Comparison of ENCODE assay signal across 34 cellular contexts in the genomic region with DNA sequence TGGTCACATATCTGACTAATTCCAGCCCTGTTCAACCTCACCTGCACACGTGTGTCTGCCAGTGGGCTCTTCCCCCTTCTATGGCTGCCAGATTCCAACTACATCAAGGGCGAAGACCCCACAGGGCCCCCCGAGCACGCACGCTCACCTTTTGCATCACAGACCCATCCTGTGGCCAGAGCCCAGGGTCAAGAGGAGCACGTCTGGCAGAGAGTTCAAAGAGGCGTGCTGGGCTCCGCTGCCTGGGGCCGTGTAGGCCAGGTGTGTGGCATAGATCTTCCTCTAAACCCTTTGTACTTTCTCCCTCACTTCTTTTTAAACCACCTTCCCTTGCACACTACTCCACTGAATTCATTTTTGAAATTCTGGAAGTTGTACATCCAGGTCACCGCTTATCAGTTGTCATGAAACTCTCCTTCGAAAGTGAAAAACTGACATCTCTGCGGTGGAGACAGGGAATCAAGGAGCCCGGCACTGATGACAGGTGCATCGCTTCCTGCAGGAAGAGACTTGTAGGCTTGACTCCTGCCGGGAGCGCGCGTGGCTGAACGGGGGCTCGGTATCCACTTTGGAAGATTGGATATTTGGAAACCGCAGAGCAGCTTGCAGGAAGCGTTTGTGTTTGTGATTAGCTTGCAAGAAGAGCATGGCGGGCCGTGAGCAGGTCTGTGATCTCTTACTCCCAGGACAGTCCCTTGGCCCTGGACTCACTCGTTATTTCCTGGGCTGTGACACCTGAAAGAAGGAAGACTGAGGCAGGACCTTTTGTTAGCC.
"Had no signal": no experiment of that assay in that cellular context is flagged by ENCODE, and none has a peak within 500 bp of the region (broad histone marks: within the 10 kb centered on the region; RNA-seq: fewer than 3 reads in every experiment).

No MANE protein-coding gene starts in this region.

- H3K27ac Mint-ChIP-seq: activated B cell treated with CpG ODN at 0.5 μM for 24 hours; activated CD8-positive, alpha-beta T cell treated with anti-CD3 and anti-CD28 coated beads for 36 hours; activated naive CD4-positive, alpha-beta T cell treated with anti-CD3 and anti-CD28 coated beads for 36 hours; activated naive CD4-positive, alpha-beta T cell treated with anti-CD3 and anti-CD28 coated beads, Interleukin-2, amount 50 U/mL, for 24 hours; activated naive CD8-positive, alpha-beta T cell treated with anti-CD3 and anti-CD28 coated beads for 36 hours; activated naive CD8-positive, alpha-beta T cell treated with anti-CD3 and anti-CD28 coated beads, Interleukin-2, amount 50 U/mL, for 24 hours; activated T-helper 17 cell treated with anti-CD3 and anti-CD28 coated beads, Interleukin-2, amount 50 U/mL, for 72 hours; T-helper 17 cell; T-helper 2 cell treated with Interferon-gamma antibody and Interleukin-4, amounts not matched to agents 5 μg/mL and 100 μg/mL, for 36 hours had no signal

- ATAC-seq: activated CD4-positive, CD25-positive, alpha-beta regulatory T cell treated with anti-CD3 and anti-CD28 coated beads, Interleukin-2, amount 50 U/mL, for 24 hours; activated CD8-positive, alpha-beta T cell treated with anti-CD3 and anti-CD28 coated beads for 36 hours; activated naive CD8-positive, alpha-beta T cell treated with anti-CD3 and anti-CD28 coated beads, Interleukin-2, amount 50 U/mL, for 24 hours; activated T-cell treated with anti-CD3 and anti-CD28 coated beads, Interleukin-2, amount 50 U/mL, for 4 hours; activated T-helper 17 cell treated with anti-CD3 and anti-CD28 coated beads, Interleukin-2, amount 50 U/mL, for 72 hours; body of pancreas; T-helper 17 cell had no signal

- H3K27me3 Mint-ChIP-seq: activated B cell treated with CpG ODN at 0.5 μM for 24 hours; activated CD8-positive, alpha-beta T cell treated with anti-CD3 and anti-CD28 coated beads for 36 hours; activated naive CD4-positive, alpha-beta T cell treated with anti-CD3 and anti-CD28 coated beads, Interleukin-2, amount 50 U/mL, for 24 hours; activated naive CD8-positive, alpha-beta T cell treated with anti-CD3 and anti-CD28 coated beads for 36 hours; activated naive CD8-positive, alpha-beta T cell treated with anti-CD3 and anti-CD28 coated beads, Interleukin-2, amount 50 U/mL, for 24 hours; activated T-helper 17 cell treated with anti-CD3 and anti-CD28 coated beads, Interleukin-2, amount 50 U/mL, for 72 hours had no signal

- H3K4me3 Mint-ChIP-seq: activated B cell treated with CpG ODN at 0.5 μM for 24 hours; activated CD8-positive, alpha-beta T cell treated with anti-CD3 and anti-CD28 coated beads for 36 hours; activated naive CD4-positive, alpha-beta T cell treated with anti-CD3 and anti-CD28 coated beads for 36 hours; activated naive CD4-positive, alpha-beta T cell treated with anti-CD3 and anti-CD28 coated beads, Interleukin-2, amount 50 U/mL, for 24 hours; activated naive CD8-positive, alpha-beta T cell treated with anti-CD3 and anti-CD28 coated beads for 36 hours; activated naive CD8-positive, alpha-beta T cell treated with anti-CD3 and anti-CD28 coated beads, Interleukin-2, amount 50 U/mL, for 24 hours; activated T-cell treated with anti-CD3 and anti-CD28 coated beads, Interleukin-2, amount 50 U/mL, for 4 hours; activated T-helper 17 cell treated with anti-CD3 and anti-CD28 coated beads, Interleukin-2, amount 50 U/mL, for 72 hours; T-helper 17 cell; T-helper 2 cell treated with Interferon-gamma antibody and Interleukin-4, amounts not matched to agents 5 μg/mL and 100 μg/mL, for 36 hours had no signal

- DNase-seq: activated B cell treated with CpG ODN at 0.5 μM for 24 hours; activated CD4-positive, alpha-beta T cell treated with anti-CD3 and anti-CD28 coated beads for 48 hours; activated CD4-positive, alpha-beta T cell treated with anti-CD3 and anti-CD28 coated beads, Interleukin-2, amount 50 U/mL, for 1 hour; activated CD4-positive, alpha-beta T cell treated with anti-CD3 and anti-CD28 coated beads, Interleukin-2, amount 50 U/mL, for 48 hours; activated CD8-positive, alpha-beta memory T cell treated with anti-CD3 and anti-CD28 coated beads for 24 hours; activated CD8-positive, alpha-beta T cell treated with anti-CD3 and anti-CD28 coated beads for 36 hours; activated effector memory CD4-positive, alpha-beta T cell treated with Interleukin-2 at 50 U/mL for 16 hours; activated naive CD4-positive, alpha-beta T cell treated with anti-CD3 and anti-CD28 coated beads for 36 hours; activated naive CD8-positive, alpha-beta T cell treated with anti-CD3 and anti-CD28 coated beads for 36 hours; activated naive CD8-positive, alpha-beta T cell treated with anti-CD3 and anti-CD28 coated beads, Interleukin-2, amount 50 U/mL, for 24 hours; activated T-cell treated with anti-CD3 and anti-CD28 coated beads, Interleukin-2, amount 50 U/mL, for 4 hours; adrenal gland; amygdala; aorta; body of pancreas; central memory CD4-positive, alpha-beta T cell; cerebellar nuclear complex; colonic mucosa; effector CD8-positive, alpha-beta T cell; esophagus squamous epithelium; SW 1271; T-helper 1 cell; T-helper 17 cell; T1000; WERI-Rb-1 had no signal

- H3K4me1 ChIP-seq: adrenal gland, body of pancreas, colonic mucosa, esophagus squamous epithelium had no signal

- H3K27me3 ChIP-seq: adrenal gland, body of pancreas, cardiac muscle cell, colonic mucosa had no signal

- H3K9me3 ChIP-seq: adrenal gland, body of pancreas, colonic mucosa, esophagus squamous epithelium had no signal

- H3K4me3 ChIP-seq: adrenal gland, body of pancreas, cardiac muscle cell, colonic mucosa, esophagus squamous epithelium had no signal

- H3K27ac ChIP-seq: adrenal gland, body of pancreas, cardiac muscle cell, colonic mucosa, epithelial cell of prostate, esophagus squamous epithelium, WERI-Rb-1 had no signal

- H3K9me3 Mint-ChIP-seq: activated CD8-positive, alpha-beta T cell treated with anti-CD3 and anti-CD28 coated beads for 36 hours; activated naive CD4-positive, alpha-beta T cell treated with anti-CD3 and anti-CD28 coated beads, Interleukin-2, amount 50 U/mL, for 24 hours; activated naive CD8-positive, alpha-beta T cell treated with anti-CD3 and anti-CD28 coated beads for 36 hours; activated naive CD8-positive, alpha-beta T cell treated with anti-CD3 and anti-CD28 coated beads, Interleukin-2, amount 50 U/mL, for 24 hours; activated T-cell treated with anti-CD3 and anti-CD28 coated beads, Interleukin-2, amount 50 U/mL, for 4 hours; activated T-helper 17 cell treated with anti-CD3 and anti-CD28 coated beads, Interleukin-2, amount 50 U/mL, for 72 hours; T-helper 2 cell treated with Interferon-gamma antibody and Interleukin-4, amounts not matched to agents 5 μg/mL and 100 μg/mL, for 36 hours had no signal

- H3K36me3 ChIP-seq: adrenal gland, cardiac muscle cell, colonic mucosa, esophagus squamous epithelium, WERI-Rb-1 had no signal

- FAIRE-seq: endometrium, endothelial cell of umbilical vein, frontal cortex had no signal

- H3K36me3 Mint-ChIP-seq: activated naive CD4-positive, alpha-beta T cell treated with anti-CD3 and anti-CD28 coated beads, Interleukin-2, amount 50 U/mL, for 24 hours; activated naive CD8-positive, alpha-beta T cell treated with anti-CD3 and anti-CD28 coated beads for 36 hours had no signal

- H3K4me1 Mint-ChIP-seq: activated B cell treated with CpG ODN at 0.5 μM for 24 hours; activated naive CD4-positive, alpha-beta T cell treated with anti-CD3 and anti-CD28 coated beads, Interleukin-2, amount 50 U/mL, for 24 hours; activated naive CD8-positive, alpha-beta T cell treated with anti-CD3 and anti-CD28 coated beads for 36 hours; activated naive CD8-positive, alpha-beta T cell treated with anti-CD3 and anti-CD28 coated beads, Interleukin-2, amount 50 U/mL, for 24 hours; activated T-helper 17 cell treated with anti-CD3 and anti-CD28 coated beads, Interleukin-2, amount 50 U/mL, for 72 hours; T-helper 17 cell had no signal
